ENCODE assay signal across 2 cellular contexts in the genomic region with DNA sequence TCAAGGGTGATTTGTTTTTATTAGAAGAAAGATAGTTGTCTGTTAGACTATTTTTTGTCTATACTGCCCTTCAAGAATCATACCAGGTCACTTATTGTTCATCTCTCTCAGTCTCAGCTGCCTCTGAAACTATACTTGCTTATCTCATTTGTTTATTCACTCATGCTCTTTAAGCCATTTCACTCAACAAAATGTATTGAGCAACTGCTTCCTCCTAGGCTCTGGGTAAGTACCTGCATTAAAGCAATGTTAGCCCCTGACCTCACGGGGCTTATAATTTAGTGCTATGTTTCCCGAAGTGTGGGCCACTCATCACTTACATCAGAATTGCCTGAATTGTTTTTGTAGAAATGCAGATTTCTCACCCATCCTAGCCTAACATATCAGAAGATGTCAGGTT.
TF ChIP-seq lines count a peak whose summit lies in the region.

No MANE protein-coding gene starts in this region.

TF ChIP-seq in WTC11, 78 proteins besides CTCF, POLR2A, EP300 and RAD21 (continued from another document):
- TF ChIP-seq IRF2 (CRISPR knock-in tag; IDR thresholded peaks at IDR 0.05; ENCODE audit: borderline replicate concordance, low read depth) (no peak), ESRRA (CRISPR knock-in tag; IDR thresholded peaks at IDR 0.05; ENCODE audit: borderline replicate concordance) (no peak), NFATC4 (CRISPR knock-in tag; IDR thresholded peaks at IDR 0.05) (no peak), GABPB1 (CRISPR knock-in tag; IDR thresholded peaks at IDR 0.05) (no peak), ZNF423 (CRISPR knock-in tag; IDR thresholded peaks at IDR 0.05) (no peak), TEAD4 (CRISPR knock-in tag; IDR thresholded peaks at IDR 0.05) (no peak), FOXP1 (CRISPR knock-in tag; IDR thresholded peaks at IDR 0.05; ENCODE audit: borderline replicate concordance) (no peak), ELF4 (CRISPR knock-in tag; IDR thresholded peaks at IDR 0.05; ENCODE audit: low read depth) (no peak), CREM (CRISPR knock-in tag; IDR thresholded peaks at IDR 0.05) (no peak), ZNF396 (CRISPR knock-in tag; IDR thresholded peaks at IDR 0.05; ENCODE audit: borderline replicate concordance) (no peak)
- TF ChIP-seq, protein P1, sequence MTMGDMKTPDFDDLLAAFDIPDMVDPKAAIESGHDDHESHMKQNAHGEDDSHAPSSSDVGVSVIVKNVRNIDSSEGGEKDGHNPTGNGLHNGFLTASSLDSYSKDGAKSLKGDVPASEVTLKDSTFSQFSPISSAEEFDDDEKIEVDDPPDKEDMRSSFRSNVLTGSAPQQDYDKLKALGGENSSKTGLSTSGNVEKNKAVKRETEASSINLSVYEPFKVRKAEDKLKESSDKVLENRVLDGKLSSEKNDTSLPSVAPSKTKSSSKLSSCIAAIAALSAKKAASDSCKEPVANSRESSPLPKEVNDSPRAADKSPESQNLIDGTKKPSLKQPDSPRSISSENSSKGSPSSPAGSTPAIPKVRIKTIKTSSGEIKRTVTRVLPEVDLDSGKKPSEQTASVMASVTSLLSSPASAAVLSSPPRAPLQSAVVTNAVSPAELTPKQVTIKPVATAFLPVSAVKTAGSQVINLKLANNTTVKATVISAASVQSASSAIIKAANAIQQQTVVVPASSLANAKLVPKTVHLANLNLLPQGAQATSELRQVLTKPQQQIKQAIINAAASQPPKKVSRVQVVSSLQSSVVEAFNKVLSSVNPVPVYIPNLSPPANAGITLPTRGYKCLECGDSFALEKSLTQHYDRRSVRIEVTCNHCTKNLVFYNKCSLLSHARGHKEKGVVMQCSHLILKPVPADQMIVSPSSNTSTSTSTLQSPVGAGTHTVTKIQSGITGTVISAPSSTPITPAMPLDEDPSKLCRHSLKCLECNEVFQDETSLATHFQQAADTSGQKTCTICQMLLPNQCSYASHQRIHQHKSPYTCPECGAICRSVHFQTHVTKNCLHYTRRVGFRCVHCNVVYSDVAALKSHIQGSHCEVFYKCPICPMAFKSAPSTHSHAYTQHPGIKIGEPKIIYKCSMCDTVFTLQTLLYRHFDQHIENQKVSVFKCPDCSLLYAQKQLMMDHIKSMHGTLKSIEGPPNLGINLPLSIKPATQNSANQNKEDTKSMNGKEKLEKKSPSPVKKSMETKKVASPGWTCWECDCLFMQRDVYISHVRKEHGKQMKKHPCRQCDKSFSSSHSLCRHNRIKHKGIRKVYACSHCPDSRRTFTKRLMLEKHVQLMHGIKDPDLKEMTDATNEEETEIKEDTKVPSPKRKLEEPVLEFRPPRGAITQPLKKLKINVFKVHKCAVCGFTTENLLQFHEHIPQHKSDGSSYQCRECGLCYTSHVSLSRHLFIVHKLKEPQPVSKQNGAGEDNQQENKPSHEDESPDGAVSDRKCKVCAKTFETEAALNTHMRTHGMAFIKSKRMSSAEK (CRISPR knock-in tag; IDR thresholded peaks at IDR 0.05; ENCODE audit: borderline replicate concordance), result no peak
- TF ChIP-seq, protein P2, sequence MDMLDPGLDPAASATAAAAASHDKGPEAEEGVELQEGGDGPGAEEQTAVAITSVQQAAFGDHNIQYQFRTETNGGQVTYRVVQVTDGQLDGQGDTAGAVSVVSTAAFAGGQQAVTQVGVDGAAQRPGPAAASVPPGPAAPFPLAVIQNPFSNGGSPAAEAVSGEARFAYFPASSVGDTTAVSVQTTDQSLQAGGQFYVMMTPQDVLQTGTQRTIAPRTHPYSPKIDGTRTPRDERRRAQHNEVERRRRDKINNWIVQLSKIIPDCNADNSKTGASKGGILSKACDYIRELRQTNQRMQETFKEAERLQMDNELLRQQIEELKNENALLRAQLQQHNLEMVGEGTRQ (CRISPR knock-in tag; IDR thresholded peaks at IDR 0.05), result no peak
- TF ChIP-seq, protein P3, sequence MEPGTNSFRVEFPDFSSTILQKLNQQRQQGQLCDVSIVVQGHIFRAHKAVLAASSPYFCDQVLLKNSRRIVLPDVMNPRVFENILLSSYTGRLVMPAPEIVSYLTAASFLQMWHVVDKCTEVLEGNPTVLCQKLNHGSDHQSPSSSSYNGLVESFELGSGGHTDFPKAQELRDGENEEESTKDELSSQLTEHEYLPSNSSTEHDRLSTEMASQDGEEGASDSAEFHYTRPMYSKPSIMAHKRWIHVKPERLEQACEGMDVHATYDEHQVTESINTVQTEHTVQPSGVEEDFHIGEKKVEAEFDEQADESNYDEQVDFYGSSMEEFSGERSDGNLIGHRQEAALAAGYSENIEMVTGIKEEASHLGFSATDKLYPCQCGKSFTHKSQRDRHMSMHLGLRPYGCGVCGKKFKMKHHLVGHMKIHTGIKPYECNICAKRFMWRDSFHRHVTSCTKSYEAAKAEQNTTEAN (CRISPR knock-in tag; IDR thresholded peaks at IDR 0.05), result no peak

TF ChIP-seq in H1, 55 proteins besides CTCF, POLR2A, EP300 and RAD21 (continued from another document):
- TF ChIP-seq HDAC6 (IDR thresholded peaks at IDR 0.05; ENCODE audit: low read depth, low read length), result no peak
- no peak for TF ChIP-seq RNF2 (IDR thresholded peaks at IDR 0.05; ENCODE audit: borderline replicate concordance, low read depth, low read length, missing control alignments, poor library complexity, severe bottlenecking)
- no peak for TF ChIP-seq CEBPB (IDR thresholded peaks at IDR 0.05; ENCODE audit: low read depth, low read length)
- TF ChIP-seq TAF7 (optimal IDR thresholded peaks at IDR 0.05; ENCODE audit: borderline replicate concordance, low read depth, low read length), result no peak
- no peak for TF ChIP-seq RFX5 (IDR thresholded peaks at IDR 0.05; ENCODE audit: borderline replicate concordance, low read depth, low read length)
- no peak for TF ChIP-seq NANOG (IDR thresholded peaks at IDR 0.05; ENCODE audit: insufficient read depth, low read depth, low read length, poor library complexity, severe bottlenecking)
- TF ChIP-seq TAF1 (IDR thresholded peaks at IDR 0.05; ENCODE audit: low read depth, low read length), result no peak
